1 cellular context compared by ENCODE assay signal in the genomic region with DNA sequence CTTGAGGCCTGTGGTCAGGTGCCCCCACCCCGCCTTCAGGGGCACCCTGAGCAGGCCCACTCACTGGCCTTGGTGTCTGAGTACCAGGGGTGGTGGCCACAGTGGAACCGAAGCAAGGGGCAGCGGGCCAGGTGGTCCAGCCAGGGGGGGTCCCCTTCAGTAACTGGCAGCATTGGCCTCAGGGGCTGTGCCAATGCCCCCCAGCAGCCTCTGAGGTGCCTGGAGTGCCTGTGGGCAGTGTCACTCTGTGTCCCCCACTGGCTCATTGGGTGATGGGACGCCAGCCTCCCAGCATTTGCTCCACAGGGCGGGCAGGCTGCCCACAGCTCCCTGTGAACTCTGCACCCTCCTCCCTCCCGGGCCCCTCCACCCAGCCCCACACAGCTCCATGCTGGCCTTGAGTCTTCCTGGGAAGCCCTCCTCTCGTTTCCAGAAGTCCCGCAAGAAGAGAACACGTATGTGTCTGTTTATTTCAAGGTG.
TF ChIP-seq lines count a peak whose summit lies in the region.

No MANE protein-coding gene starts in this region.

TF ChIP-seq in HepG2, 621 proteins besides CTCF, POLR2A, EP300 and RAD21 (continued from another document and continues in another):
- TF ChIP-seq FOXC1 (CRISPR knock-in tag; IDR thresholded peaks at IDR 0.05; ENCODE audit: borderline replicate concordance) (no peak), ZNF350 (CRISPR knock-in tag; IDR thresholded peaks at IDR 0.05; ENCODE audit: borderline replicate concordance, low read depth) (no peak), NKX3-1 (CRISPR knock-in tag; IDR thresholded peaks at IDR 0.05) (no peak), GFI1 (CRISPR knock-in tag; IDR thresholded peaks at IDR 0.05; ENCODE audit: borderline replicate concordance) (no peak), HHEX (CRISPR knock-in tag; IDR thresholded peaks at IDR 0.05) (no peak), THAP11 (CRISPR knock-in tag; IDR thresholded peaks at IDR 0.05) (0 out of 2 replicates have a peak, but pooled peaks have one; percentile 11), SMAD1 (CRISPR knock-in tag; IDR thresholded peaks at IDR 0.05; ENCODE audit: borderline replicate concordance, low read depth) (no peak), ZNF839 (CRISPR knock-in tag; IDR thresholded peaks at IDR 0.05; ENCODE audit: borderline replicate concordance) (0 out of 2 replicates have a peak, but pooled peaks have one; percentile 27), HIVEP1 (CRISPR knock-in tag; IDR thresholded peaks at IDR 0.05) (no peak), NAIF1 (CRISPR knock-in tag; IDR thresholded peaks at IDR 0.05; ENCODE audit: borderline replicate concordance) (no peak), ZNF180 (CRISPR knock-in tag; IDR thresholded peaks at IDR 0.05; ENCODE audit: borderline replicate concordance, low read depth) (no peak), ZNF891 (CRISPR knock-in tag; IDR thresholded peaks at IDR 0.05) (no peak), HOXD1 (CRISPR knock-in tag; IDR thresholded peaks at IDR 0.05) (no peak), MED1 (CRISPR knock-in tag; IDR thresholded peaks at IDR 0.05) (no peak), ZSCAN21 (CRISPR knock-in tag; IDR thresholded peaks at IDR 0.05; ENCODE audit: borderline replicate concordance) (peak; percentile 41; the same call in 1 of the 2 replicates), CCAR2 (optimal IDR thresholded peaks at IDR 0.05; ENCODE audit: low read depth, low read length) (no peak), ZNF441 (CRISPR knock-in tag; IDR thresholded peaks at IDR 0.05; ENCODE audit: borderline replicate concordance) (no peak), ZFP62 (CRISPR knock-in tag; IDR thresholded peaks at IDR 0.05) (no peak), ZNF788 (CRISPR knock-in tag; IDR thresholded peaks at IDR 0.05; ENCODE audit: borderline replicate concordance) (no peak), ZNF879 (CRISPR knock-in tag; IDR thresholded peaks at IDR 0.05) (no peak), ZNF766 (CRISPR knock-in tag; IDR thresholded peaks at IDR 0.05; ENCODE audit: borderline replicate concordance) (no peak), KAT7 (CRISPR knock-in tag; IDR thresholded peaks at IDR 0.05; ENCODE audit: borderline replicate concordance) (no peak), ZNF550 (CRISPR knock-in tag; IDR thresholded peaks at IDR 0.05; ENCODE audit: borderline replicate concordance) (no peak)
- TF ChIP-seq, protein P1, sequence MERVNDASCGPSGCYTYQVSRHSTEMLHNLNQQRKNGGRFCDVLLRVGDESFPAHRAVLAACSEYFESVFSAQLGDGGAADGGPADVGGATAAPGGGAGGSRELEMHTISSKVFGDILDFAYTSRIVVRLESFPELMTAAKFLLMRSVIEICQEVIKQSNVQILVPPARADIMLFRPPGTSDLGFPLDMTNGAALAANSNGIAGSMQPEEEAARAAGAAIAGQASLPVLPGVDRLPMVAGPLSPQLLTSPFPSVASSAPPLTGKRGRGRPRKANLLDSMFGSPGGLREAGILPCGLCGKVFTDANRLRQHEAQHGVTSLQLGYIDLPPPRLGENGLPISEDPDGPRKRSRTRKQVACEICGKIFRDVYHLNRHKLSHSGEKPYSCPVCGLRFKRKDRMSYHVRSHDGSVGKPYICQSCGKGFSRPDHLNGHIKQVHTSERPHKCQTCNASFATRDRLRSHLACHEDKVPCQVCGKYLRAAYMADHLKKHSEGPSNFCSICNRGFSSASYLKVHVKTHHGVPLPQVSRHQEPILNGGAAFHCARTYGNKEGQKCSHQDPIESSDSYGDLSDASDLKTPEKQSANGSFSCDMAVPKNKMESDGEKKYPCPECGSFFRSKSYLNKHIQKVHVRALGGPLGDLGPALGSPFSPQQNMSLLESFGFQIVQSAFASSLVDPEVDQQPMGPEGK (CRISPR knock-in tag; IDR thresholded peaks at IDR 0.05): peak; percentile 74; the same call in 1 of the 2 replicates
- TF ChIP-seq, protein P2, sequence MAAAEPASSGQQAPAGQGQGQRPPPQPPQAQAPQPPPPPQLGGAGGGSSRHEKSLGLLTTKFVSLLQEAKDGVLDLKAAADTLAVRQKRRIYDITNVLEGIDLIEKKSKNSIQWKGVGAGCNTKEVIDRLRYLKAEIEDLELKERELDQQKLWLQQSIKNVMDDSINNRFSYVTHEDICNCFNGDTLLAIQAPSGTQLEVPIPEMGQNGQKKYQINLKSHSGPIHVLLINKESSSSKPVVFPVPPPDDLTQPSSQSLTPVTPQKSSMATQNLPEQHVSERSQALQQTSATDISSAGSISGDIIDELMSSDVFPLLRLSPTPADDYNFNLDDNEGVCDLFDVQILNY (CRISPR knock-in tag; conservative IDR thresholded peaks at IDR 0.05): no peak
- TF ChIP-seq, protein P3, sequence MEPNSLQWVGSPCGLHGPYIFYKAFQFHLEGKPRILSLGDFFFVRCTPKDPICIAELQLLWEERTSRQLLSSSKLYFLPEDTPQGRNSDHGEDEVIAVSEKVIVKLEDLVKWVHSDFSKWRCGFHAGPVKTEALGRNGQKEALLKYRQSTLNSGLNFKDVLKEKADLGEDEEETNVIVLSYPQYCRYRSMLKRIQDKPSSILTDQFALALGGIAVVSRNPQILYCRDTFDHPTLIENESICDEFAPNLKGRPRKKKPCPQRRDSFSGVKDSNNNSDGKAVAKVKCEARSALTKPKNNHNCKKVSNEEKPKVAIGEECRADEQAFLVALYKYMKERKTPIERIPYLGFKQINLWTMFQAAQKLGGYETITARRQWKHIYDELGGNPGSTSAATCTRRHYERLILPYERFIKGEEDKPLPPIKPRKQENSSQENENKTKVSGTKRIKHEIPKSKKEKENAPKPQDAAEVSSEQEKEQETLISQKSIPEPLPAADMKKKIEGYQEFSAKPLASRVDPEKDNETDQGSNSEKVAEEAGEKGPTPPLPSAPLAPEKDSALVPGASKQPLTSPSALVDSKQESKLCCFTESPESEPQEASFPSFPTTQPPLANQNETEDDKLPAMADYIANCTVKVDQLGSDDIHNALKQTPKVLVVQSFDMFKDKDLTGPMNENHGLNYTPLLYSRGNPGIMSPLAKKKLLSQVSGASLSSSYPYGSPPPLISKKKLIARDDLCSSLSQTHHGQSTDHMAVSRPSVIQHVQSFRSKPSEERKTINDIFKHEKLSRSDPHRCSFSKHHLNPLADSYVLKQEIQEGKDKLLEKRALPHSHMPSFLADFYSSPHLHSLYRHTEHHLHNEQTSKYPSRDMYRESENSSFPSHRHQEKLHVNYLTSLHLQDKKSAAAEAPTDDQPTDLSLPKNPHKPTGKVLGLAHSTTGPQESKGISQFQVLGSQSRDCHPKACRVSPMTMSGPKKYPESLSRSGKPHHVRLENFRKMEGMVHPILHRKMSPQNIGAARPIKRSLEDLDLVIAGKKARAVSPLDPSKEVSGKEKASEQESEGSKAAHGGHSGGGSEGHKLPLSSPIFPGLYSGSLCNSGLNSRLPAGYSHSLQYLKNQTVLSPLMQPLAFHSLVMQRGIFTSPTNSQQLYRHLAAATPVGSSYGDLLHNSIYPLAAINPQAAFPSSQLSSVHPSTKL (CRISPR knock-in tag; IDR thresholded peaks at IDR 0.05): no peak
- TF ChIP-seq, protein P4, sequence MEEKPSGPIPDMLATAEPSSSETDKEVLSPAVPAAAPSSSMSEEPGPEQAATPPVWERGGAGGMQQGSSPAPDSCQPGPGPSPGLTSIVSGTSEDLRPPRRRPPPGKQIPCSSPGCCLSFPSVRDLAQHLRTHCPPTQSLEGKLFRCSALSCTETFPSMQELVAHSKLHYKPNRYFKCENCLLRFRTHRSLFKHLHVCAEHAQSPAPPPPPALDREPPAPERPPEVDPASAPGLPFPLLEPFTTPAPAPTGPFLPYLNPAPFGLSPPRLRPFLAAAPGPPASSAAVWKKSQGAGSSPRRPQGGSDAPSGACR (CRISPR knock-in tag; IDR thresholded peaks at IDR 0.05): no peak
- TF ChIP-seq, protein P5, sequence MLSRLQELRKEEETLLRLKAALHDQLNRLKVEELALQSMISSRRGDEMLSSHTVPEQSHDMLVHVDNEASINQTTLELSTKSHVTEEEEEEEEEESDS (CRISPR knock-in tag; IDR thresholded peaks at IDR 0.05; ENCODE audit: borderline replicate concordance): no peak
- TF ChIP-seq, protein P6, sequence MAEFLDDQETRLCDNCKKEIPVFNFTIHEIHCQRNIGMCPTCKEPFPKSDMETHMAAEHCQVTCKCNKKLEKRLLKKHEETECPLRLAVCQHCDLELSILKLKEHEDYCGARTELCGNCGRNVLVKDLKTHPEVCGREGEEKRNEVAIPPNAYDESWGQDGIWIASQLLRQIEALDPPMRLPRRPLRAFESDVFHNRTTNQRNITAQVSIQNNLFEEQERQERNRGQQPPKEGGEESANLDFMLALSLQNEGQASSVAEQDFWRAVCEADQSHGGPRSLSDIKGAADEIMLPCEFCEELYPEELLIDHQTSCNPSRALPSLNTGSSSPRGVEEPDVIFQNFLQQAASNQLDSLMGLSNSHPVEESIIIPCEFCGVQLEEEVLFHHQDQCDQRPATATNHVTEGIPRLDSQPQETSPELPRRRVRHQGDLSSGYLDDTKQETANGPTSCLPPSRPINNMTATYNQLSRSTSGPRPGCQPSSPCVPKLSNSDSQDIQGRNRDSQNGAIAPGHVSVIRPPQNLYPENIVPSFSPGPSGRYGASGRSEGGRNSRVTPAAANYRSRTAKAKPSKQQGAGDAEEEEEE (CRISPR knock-in tag; IDR thresholded peaks at IDR 0.05; ENCODE audit: borderline replicate concordance): no peak
- TF ChIP-seq, protein P7, sequence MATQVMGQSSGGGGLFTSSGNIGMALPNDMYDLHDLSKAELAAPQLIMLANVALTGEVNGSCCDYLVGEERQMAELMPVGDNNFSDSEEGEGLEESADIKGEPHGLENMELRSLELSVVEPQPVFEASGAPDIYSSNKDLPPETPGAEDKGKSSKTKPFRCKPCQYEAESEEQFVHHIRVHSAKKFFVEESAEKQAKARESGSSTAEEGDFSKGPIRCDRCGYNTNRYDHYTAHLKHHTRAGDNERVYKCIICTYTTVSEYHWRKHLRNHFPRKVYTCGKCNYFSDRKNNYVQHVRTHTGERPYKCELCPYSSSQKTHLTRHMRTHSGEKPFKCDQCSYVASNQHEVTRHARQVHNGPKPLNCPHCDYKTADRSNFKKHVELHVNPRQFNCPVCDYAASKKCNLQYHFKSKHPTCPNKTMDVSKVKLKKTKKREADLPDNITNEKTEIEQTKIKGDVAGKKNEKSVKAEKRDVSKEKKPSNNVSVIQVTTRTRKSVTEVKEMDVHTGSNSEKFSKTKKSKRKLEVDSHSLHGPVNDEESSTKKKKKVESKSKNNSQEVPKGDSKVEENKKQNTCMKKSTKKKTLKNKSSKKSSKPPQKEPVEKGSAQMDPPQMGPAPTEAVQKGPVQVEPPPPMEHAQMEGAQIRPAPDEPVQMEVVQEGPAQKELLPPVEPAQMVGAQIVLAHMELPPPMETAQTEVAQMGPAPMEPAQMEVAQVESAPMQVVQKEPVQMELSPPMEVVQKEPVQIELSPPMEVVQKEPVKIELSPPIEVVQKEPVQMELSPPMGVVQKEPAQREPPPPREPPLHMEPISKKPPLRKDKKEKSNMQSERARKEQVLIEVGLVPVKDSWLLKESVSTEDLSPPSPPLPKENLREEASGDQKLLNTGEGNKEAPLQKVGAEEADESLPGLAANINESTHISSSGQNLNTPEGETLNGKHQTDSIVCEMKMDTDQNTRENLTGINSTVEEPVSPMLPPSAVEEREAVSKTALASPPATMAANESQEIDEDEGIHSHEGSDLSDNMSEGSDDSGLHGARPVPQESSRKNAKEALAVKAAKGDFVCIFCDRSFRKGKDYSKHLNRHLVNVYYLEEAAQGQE (IDR thresholded peaks at IDR 0.05; ENCODE audit: borderline replicate concordance in 1 of 2, low read depth in 1 of 2, low read length in 2 of 2): no peak
- TF ChIP-seq, protein P8, sequence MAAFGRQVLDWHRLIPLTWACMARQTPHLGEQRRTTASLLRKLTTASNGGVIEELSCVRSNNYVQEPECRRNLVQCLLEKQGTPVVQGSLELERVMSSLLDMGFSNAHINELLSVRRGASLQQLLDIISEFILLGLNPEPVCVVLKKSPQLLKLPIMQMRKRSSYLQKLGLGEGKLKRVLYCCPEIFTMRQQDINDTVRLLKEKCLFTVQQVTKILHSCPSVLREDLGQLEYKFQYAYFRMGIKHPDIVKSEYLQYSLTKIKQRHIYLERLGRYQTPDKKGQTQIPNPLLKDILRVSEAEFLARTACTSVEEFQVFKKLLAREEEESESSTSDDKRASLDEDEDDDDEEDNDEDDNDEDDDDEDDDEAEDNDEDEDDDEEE (CRISPR knock-in tag; IDR thresholded peaks at IDR 0.05): no peak
- TF ChIP-seq, protein P9, sequence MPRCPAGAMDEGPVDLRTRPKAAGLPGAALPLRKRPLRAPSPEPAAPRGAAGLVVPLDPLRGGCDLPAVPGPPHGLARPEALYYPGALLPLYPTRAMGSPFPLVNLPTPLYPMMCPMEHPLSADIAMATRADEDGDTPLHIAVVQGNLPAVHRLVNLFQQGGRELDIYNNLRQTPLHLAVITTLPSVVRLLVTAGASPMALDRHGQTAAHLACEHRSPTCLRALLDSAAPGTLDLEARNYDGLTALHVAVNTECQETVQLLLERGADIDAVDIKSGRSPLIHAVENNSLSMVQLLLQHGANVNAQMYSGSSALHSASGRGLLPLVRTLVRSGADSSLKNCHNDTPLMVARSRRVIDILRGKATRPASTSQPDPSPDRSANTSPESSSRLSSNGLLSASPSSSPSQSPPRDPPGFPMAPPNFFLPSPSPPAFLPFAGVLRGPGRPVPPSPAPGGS (CRISPR knock-in tag; IDR thresholded peaks at IDR 0.05): no peak
- TF ChIP-seq, protein P10, sequence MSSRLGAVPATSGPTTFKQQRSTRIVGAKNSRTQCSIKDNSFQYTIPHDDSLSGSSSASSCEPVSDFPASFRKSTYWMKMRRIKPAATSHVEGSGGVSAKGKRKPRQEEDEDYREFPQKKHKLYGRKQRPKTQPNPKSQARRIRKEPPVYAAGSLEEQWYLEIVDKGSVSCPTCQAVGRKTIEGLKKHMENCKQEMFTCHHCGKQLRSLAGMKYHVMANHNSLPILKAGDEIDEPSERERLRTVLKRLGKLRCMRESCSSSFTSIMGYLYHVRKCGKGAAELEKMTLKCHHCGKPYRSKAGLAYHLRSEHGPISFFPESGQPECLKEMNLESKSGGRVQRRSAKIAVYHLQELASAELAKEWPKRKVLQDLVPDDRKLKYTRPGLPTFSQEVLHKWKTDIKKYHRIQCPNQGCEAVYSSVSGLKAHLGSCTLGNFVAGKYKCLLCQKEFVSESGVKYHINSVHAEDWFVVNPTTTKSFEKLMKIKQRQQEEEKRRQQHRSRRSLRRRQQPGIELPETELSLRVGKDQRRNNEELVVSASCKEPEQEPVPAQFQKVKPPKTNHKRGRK (CRISPR knock-in tag; IDR thresholded peaks at IDR 0.05): no peak
